In genomic region chr2:198008230-198008629, GRCh38 we compare ENCODE assay signal across 12 cellular contexts.
"Had no signal": no experiment of that assay in that cellular context is flagged by ENCODE, and none has a peak within 500 bp of the region (broad histone marks: within the 10 kb centered on the region; RNA-seq: fewer than 3 reads in every experiment).

No MANE protein-coding gene starts in this region.

- H3K9me3 Mint-ChIP-seq: type B pancreatic cell had no signal

- H3K36me3 Mint-ChIP-seq: stimulated activated naive B cell treated with anti-CD40 and anti-IgM and Interleukin-4, amounts not matched to agents 10 μg/mL and 1 μg/mL and 100 μg/mL, for 72 hours; type B pancreatic cell had no signal

- H3K4me3 Mint-ChIP-seq: activated CD4-positive, alpha-beta T cell treated with anti-CD3 and anti-CD28 coated beads, Interleukin-2, amount 10 ng/mL, durations not matched to agents 7 days and 5 days; activated CD8-positive, alpha-beta memory T cell treated with anti-CD3 and anti-CD28 coated beads, Interleukin-2, amount 10 ng/mL, durations not matched to agents 7 days and 5 days; activated naive CD4-positive, alpha-beta T cell treated with anti-CD3 and anti-CD28 coated beads, Interleukin-2, amount 10 ng/mL, durations not matched to agents 7 days and 5 days; nephron progenitor cell; stimulated activated naive B cell treated with anti-CD40 and anti-IgM and Interleukin-4, amounts not matched to agents 10 μg/mL and 1 μg/mL and 100 μg/mL, for 72 hours; type B pancreatic cell had no signal

- ATAC-seq: activated CD8-positive, alpha-beta memory T cell treated with anti-CD3 and anti-CD28 coated beads, Interleukin-2, amount 10 ng/mL, durations not matched to agents 7 days and 5 days; left ventricle myocardium superior; psoas muscle; right lobe of liver; stimulated activated naive B cell treated with anti-CD40 and anti-IgM and Interleukin-4, amounts not matched to agents 10 μg/mL and 1 μg/mL and 100 μg/mL, for 72 hours had no signal

- DNase-seq: activated CD4-positive, alpha-beta T cell treated with anti-CD3 and anti-CD28 coated beads, Interleukin-2, amount 10 ng/mL, durations not matched to agents 7 days and 5 days; activated CD8-positive, alpha-beta memory T cell treated with anti-CD3 and anti-CD28 coated beads, Interleukin-2, amount 10 ng/mL, durations not matched to agents 7 days and 5 days; activated naive CD4-positive, alpha-beta T cell treated with anti-CD3 and anti-CD28 coated beads, Interleukin-2, amount 10 ng/mL, durations not matched to agents 7 days and 5 days; dermis blood vessel endothelial cell; kidney; left ventricle myocardium superior; mesenchymal stem cell; nephron progenitor cell; psoas muscle; right lobe of liver; stimulated activated naive B cell treated with anti-CD40 and anti-IgM and Interleukin-4, amounts not matched to agents 10 μg/mL and 1 μg/mL and 100 μg/mL, for 72 hours had no signal

- H3K27me3 Mint-ChIP-seq: activated CD4-positive, alpha-beta T cell treated with anti-CD3 and anti-CD28 coated beads, Interleukin-2, amount 10 ng/mL, durations not matched to agents 7 days and 5 days; activated CD8-positive, alpha-beta memory T cell treated with anti-CD3 and anti-CD28 coated beads, Interleukin-2, amount 10 ng/mL, durations not matched to agents 7 days and 5 days; activated naive CD4-positive, alpha-beta T cell treated with anti-CD3 and anti-CD28 coated beads, Interleukin-2, amount 10 ng/mL, durations not matched to agents 7 days and 5 days; type B pancreatic cell had no signal

- H3K27ac Mint-ChIP-seq: activated CD4-positive, alpha-beta T cell treated with anti-CD3 and anti-CD28 coated beads, Interleukin-2, amount 10 ng/mL, durations not matched to agents 7 days and 5 days; activated CD8-positive, alpha-beta memory T cell treated with anti-CD3 and anti-CD28 coated beads, Interleukin-2, amount 10 ng/mL, durations not matched to agents 7 days and 5 days; activated naive CD4-positive, alpha-beta T cell treated with anti-CD3 and anti-CD28 coated beads, Interleukin-2, amount 10 ng/mL, durations not matched to agents 7 days and 5 days; nephron progenitor cell; stimulated activated naive B cell treated with anti-CD40 and anti-IgM and Interleukin-4, amounts not matched to agents 10 μg/mL and 1 μg/mL and 100 μg/mL, for 72 hours; type B pancreatic cell had no signal

- H3K4me1 Mint-ChIP-seq: nephron progenitor cell had no signal
